Comparison of ENCODE assay signal across 8 cellular contexts in the genomic region with DNA sequence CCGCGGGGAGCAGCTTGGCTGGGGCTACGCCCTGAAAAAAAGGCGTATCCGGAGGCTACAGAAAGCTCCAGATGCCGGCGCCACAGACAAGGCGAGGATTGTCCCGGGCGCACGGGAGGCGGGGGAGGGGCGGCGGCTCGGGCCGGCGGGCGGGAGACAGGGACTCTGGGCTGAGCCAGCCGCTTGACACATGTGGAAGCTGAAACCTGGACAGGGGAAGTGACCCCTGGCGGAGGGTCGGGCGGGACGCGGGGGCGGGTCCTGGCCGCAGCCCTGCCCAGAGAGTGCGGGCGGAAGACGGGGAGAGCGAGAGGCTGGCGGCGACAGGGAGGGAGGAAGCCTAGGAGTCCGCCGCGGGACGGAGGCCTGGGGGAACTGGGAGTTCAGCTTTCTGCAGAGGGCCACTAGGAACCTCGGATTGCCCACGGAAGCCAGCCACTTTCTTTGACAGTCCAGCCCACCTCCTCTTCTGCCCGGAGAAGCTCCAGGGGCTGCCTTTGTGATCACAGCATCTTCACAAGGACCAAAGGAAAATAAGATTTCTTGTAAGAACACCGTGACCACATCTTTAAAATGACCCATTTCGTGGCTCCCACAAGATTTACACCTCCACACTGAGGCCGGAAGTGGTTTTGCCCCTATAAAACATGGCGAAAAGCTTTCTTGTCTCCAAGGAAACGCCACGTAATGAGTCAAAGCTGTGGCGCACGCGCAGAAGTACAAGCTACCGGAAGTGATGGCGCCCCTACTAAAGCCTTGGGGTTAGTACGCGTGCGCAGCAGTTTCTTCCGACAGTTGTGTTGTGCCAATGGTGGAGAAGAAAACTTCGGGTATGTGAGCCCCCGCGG. TPM values are rescaled to one million over a fixed set of nuclear protein-coding genes. Genes with fewer than 3 reads are reported as not detected.
DNase-seq lines count a peak whose midpoint lies in the region; ATAC-seq and TF ChIP-seq lines count a peak whose summit lies in the region.

A gene with protein sequence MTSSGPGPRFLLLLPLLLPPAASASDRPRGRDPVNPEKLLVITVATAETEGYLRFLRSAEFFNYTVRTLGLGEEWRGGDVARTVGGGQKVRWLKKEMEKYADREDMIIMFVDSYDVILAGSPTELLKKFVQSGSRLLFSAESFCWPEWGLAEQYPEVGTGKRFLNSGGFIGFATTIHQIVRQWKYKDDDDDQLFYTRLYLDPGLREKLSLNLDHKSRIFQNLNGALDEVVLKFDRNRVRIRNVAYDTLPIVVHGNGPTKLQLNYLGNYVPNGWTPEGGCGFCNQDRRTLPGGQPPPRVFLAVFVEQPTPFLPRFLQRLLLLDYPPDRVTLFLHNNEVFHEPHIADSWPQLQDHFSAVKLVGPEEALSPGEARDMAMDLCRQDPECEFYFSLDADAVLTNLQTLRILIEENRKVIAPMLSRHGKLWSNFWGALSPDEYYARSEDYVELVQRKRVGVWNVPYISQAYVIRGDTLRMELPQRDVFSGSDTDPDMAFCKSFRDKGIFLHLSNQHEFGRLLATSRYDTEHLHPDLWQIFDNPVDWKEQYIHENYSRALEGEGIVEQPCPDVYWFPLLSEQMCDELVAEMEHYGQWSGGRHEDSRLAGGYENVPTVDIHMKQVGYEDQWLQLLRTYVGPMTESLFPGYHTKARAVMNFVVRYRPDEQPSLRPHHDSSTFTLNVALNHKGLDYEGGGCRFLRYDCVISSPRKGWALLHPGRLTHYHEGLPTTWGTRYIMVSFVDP (minus strand): TSS at position 194 of the 848 bp plus-strand sequence. CDS start 307 bp downstream, outside the sequence.
A gene (plus strand): TSS at position 778 of the 848 bp plus-strand sequence. CDS start 31 bp downstream, at position 809.

- H3K9me3 ChIP-seq in SK-N-MC (ENCODE audit: low read depth, low read length) = no peaks in the 10 kb centered on the region
- H3K9me3 ChIP-seq in gastroesophageal sphincter = no peaks in the 10 kb centered on the region
- H3K9me3 ChIP-seq in neutrophil = no peaks in the 10 kb centered on the region

- TF ChIP-seq POLR2A in NB4 (IDR thresholded peaks at IDR 0.05; ENCODE audit: extremely low read depth, insufficient read length) (peak; percentile 69), gastroesophageal sphincter (IDR thresholded peaks at IDR 0.05) (peak; percentile 8 to 35)

- CTCF ChIA-PET in activated naive CD4-positive, alpha-beta T cell treated with anti-CD3 and anti-CD28 coated beads, Interleukin-2, amount 10 ng/mL, durations not matched to agents 7 days and 5 days (lab: Charles Lee) = interaction anchor here (0.9 to 4.9 kb wide), 9 partner anchors 13 to 451 kb away, joined by 3 to 33 read pairs (median 4); a partner anchor contains a TSS

- peak within 1 kb of the TSS; percentile 86 for H3K9ac ChIP-seq in SK-N-MC (ENCODE audit: insufficient read length)

- peak; percentile 94 for ATAC-seq in gastroesophageal sphincter

- H3K27ac Mint-ChIP-seq in HFFc6 = peak within 1 kb of the TSS; percentile 95
- peak within 1 kb of the TSS; percentile 88 for H3K27ac Mint-ChIP-seq in activated naive CD4-positive, alpha-beta T cell treated with anti-CD3 and anti-CD28 coated beads, Interleukin-2, amount 10 ng/mL, durations not matched to agents 7 days and 5 days

- DNase-seq in GM04503 (ENCODE audit: low read depth) = peak; percentile 86
- peak; percentile 97 for DNase-seq in HFFc6
- DNase-seq in NB4 (ENCODE audit: low read depth) = peak; percentile 99
- DNase-seq in SK-N-MC (ENCODE audit: low read depth, low spot score) = peak; percentile 97
- peak; percentile 98 for DNase-seq in activated naive CD4-positive, alpha-beta T cell treated with anti-CD3 and anti-CD28 coated beads, Interleukin-2, amount 10 ng/mL, durations not matched to agents 7 days and 5 days
- peak; percentile 55 to 97 (median 89) for DNase-seq in substantia nigra (lab: John Stamatoyannopoulos, UW)

- H3K36me3 ChIP-seq in SK-N-MC (ENCODE audit: insufficient read depth, low read length) (no peaks in the 10 kb centered on the region; the same call in 1 of the 2 replicates), gastroesophageal sphincter (peaks cover 0 to 49% of the 10 kb centered on the region in 2 donors), neutrophil (peaks cover 11% of the 10 kb centered on the region)

- no peaks in the 10 kb centered on the region for H3K9me3 Mint-ChIP-seq in HFFc6
- no peaks in the 10 kb centered on the region for H3K9me3 Mint-ChIP-seq in activated naive CD4-positive, alpha-beta T cell treated with anti-CD3 and anti-CD28 coated beads, Interleukin-2, amount 10 ng/mL, durations not matched to agents 7 days and 5 days

- peaks cover 41% of the 10 kb centered on the region for H3K4me1 Mint-ChIP-seq in HFFc6 (ENCODE audit: low read depth)
- peaks cover 45% of the 10 kb centered on the region for H3K4me1 Mint-ChIP-seq in activated naive CD4-positive, alpha-beta T cell treated with anti-CD3 and anti-CD28 coated beads, Interleukin-2, amount 10 ng/mL, durations not matched to agents 7 days and 5 days

- H3K27me3 ChIP-seq in gastroesophageal sphincter (no peaks in the 10 kb centered on the region), neutrophil (no peaks in the 10 kb centered on the region)

- peak within 1 kb of the TSS; percentile 98 for H3K4me3 Mint-ChIP-seq in HFFc6
- peak within 1 kb of the TSS; percentile 96 for H3K4me3 Mint-ChIP-seq in activated naive CD4-positive, alpha-beta T cell treated with anti-CD3 and anti-CD28 coated beads, Interleukin-2, amount 10 ng/mL, durations not matched to agents 7 days and 5 days

- WGBS in gastroesophageal sphincter (ENCODE audit: low coverage in 1 of 2), 2 donors = 0% methylated on average over 5 to 22 of the region's 57 CpGs

- no peak for TF ChIP-seq EP300 in gastroesophageal sphincter (IDR thresholded peaks at IDR 0.05)

- peak; percentile 57 for TF ChIP-seq CTCF in HFFc6 (IDR thresholded peaks at IDR 0.05)
- TF ChIP-seq CTCF in NB4 (IDR thresholded peaks at IDR 0.05; ENCODE audit: low read depth, low read length) = no peak
- TF ChIP-seq CTCF in gastroesophageal sphincter (IDR thresholded peaks at IDR 0.05) = peak in 2 of 4 experiments; percentile 23 to 56
- peak; percentile 56 for TF ChIP-seq CTCF in neutrophil (IDR thresholded peaks at IDR 0.05)

- H3K4me1 ChIP-seq in gastroesophageal sphincter = peaks cover 0 to 59% (median 20%) of the 10 kb centered on the region in 3 donors
- peaks cover 19 to 23% of the 10 kb centered on the region in 2 experiments for H3K4me1 ChIP-seq in neutrophil (ENCODE audit: control insufficient read depth in 1 of 2, insufficient read depth in 1 of 2, low read depth in 1 of 2, low read length in 1 of 2)

- peaks cover 15% of the 10 kb centered on the region for H3K36me3 Mint-ChIP-seq in HFFc6 (ENCODE audit: low read depth)
- H3K36me3 Mint-ChIP-seq in activated naive CD4-positive, alpha-beta T cell treated with anti-CD3 and anti-CD28 coated beads, Interleukin-2, amount 10 ng/mL, durations not matched to agents 7 days and 5 days = peaks cover 40% of the 10 kb centered on the region

- H3K4me3 ChIP-seq in NB4 (ENCODE audit: low read depth, low read length) (peak within 1 kb of the TSS; percentile 98), SK-N-MC (peak within 1 kb of the TSS; percentile 99), gastroesophageal sphincter (peak within 1 kb of the TSS; percentile 39 to 95), neutrophil (ENCODE audit: low read depth in 1 of 2, low read length in 1 of 2) (peak within 1 kb of the TSS; percentile 88 to 100)

- peak within 1 kb of the TSS; percentile 73 for H3K27ac ChIP-seq in SK-N-MC
- peak within 1 kb of the TSS; percentile 73 to 97 (median 92) for H3K27ac ChIP-seq in gastroesophageal sphincter
- peak within 1 kb of the TSS; percentile 93 for H3K27ac ChIP-seq in neutrophil
- peak within 1 kb of the TSS; percentile 97 for H3K27ac ChIP-seq in substantia nigra (ENCODE audit: low read depth, low read length, poor library complexity, severe bottlenecking)

- peaks cover 4% of the 10 kb centered on the region; the same call in 1 of the 2 replicates for H3K27me3 Mint-ChIP-seq in HFFc6 (ENCODE audit: insufficient read depth)
- no peaks in the 10 kb centered on the region for H3K27me3 Mint-ChIP-seq in activated naive CD4-positive, alpha-beta T cell treated with anti-CD3 and anti-CD28 coated beads, Interleukin-2, amount 10 ng/mL, durations not matched to agents 7 days and 5 days

RNA-seq across cellular contexts. Expression of the first gene that starts in this region (rescaled TPM):
- 100 to 1,000 TPM; 128 to 179 (median 140) TPM for total RNA-seq in HFFc6 (2021; fragmentation: NEBNext Ultra II Directional; extraction: Animal tissue kit (Norgen Biotek cat#: 25700))
- 10 to 100 TPM; 35.0 to 51.3 (median 43.6) TPM for total RNA-seq in gastroesophageal sphincter

RNA-seq across cellular contexts. Expression of the second gene that starts in this region (rescaled TPM):
- 100 to 1,000 TPM in 2 of 6 experiments, 10 to 100 TPM in 4; 88.9 to 113 (median 94.0) TPM for total RNA-seq in HFFc6 (2021; fragmentation: NEBNext Ultra II Directional; extraction: Animal tissue kit (Norgen Biotek cat#: 25700))
- total RNA-seq in gastroesophageal sphincter = 10 to 100 TPM; 76.2 to 97.8 (median 88.6) TPM

Comparison
In these comparisons a context has a peak if more than half of its experiments do, and no peak if none do; other contexts are left out.
1. Peak in every context shown above with its lines: DNase-seq, ATAC-seq, H3K4me3 ChIP-seq and H3K27ac ChIP-seq.